ENCODE assay signal across 19 cellular contexts in genomic region chr16:85620403-85620802, GRCh38.
"Had no signal": no experiment of that assay in that cellular context is flagged by ENCODE, and none has a peak within 500 bp of the region (broad histone marks: within the 10 kb centered on the region; RNA-seq: fewer than 3 reads in every experiment).

No MANE protein-coding gene starts in this region.

- H3K27me3 Mint-ChIP-seq: activated naive CD8-positive, alpha-beta T cell; memory B cell; T-helper 17 cell had no signal

- H3K4me3 ChIP-seq: adrenal gland, heart right ventricle, sigmoid colon had no signal

- H3K9me3 Mint-ChIP-seq: activated T-cell treated with anti-CD3 and anti-CD28 coated beads, Interleukin-2, amount 50 U/mL, for 4 hours; activated T-helper 2 cell treated with anti-CD3 and anti-CD28 coated beads, Interferon-gamma antibody, Interleukin-2, Interleukin-4, amounts not matched to agents 10 μg/mL and 5 μg/mL and 100 μg/mL, durations not matched to agents 14 hours and 24 hours and 36 hours; endodermal cell; memory B cell; neural crest cell had no signal

- H3K27me3 ChIP-seq: adrenal gland, heart right ventricle, sigmoid colon had no signal

- ATAC-seq: activated T-cell treated with anti-CD3 and anti-CD28 coated beads, Interleukin-2, amount 50 U/mL, for 4 hours; heart right ventricle; left colon; T-helper 17 cell had no signal

- H3K36me3 ChIP-seq: adrenal gland, sigmoid colon had no signal

- DNase-seq: activated CD4-positive, alpha-beta T cell treated with anti-CD3 and anti-CD28 coated beads, Interleukin-2, amount 50 U/mL, for 4 hours; activated CD8-positive, alpha-beta memory T cell treated with anti-CD3 and anti-CD28 coated beads for 24 hours; activated CD8-positive, alpha-beta memory T cell treated with anti-CD3 and anti-CD28 coated beads, Interleukin-2, amount 50 U/mL, for 48 hours; activated naive CD4-positive, alpha-beta T cell; activated T-cell treated with anti-CD3 and anti-CD28 coated beads, Interleukin-2, amount 50 U/mL, for 4 hours; adrenal gland; cortex of kidney; endodermal cell; heart right ventricle; left colon; sigmoid colon; stimulated activated CD4-positive, alpha-beta T cell treated with anti-CD3 and anti-CD28 coated beads, Interleukin-4, amount 100 ng/mL, for 24 hours; stimulated activated naive CD4-positive, alpha-beta T cell treated with Interleukin-2 at 50 U/mL for 16 hours; SW 1271; T-helper 17 cell had no signal

- H3K36me3 Mint-ChIP-seq: activated naive CD8-positive, alpha-beta T cell had no signal

- H3K4me3 Mint-ChIP-seq: activated naive CD8-positive, alpha-beta T cell; activated T-cell treated with anti-CD3 and anti-CD28 coated beads, Interleukin-2, amount 50 U/mL, for 4 hours; endodermal cell; memory B cell; neural crest cell; T-helper 17 cell had no signal

- H3K27ac Mint-ChIP-seq: activated T-helper 2 cell treated with anti-CD3 and anti-CD28 coated beads, Interferon-gamma antibody, Interleukin-2, Interleukin-4, amounts not matched to agents 10 μg/mL and 5 μg/mL and 100 μg/mL, durations not matched to agents 14 hours and 24 hours and 36 hours; endodermal cell; memory B cell; T-helper 17 cell had no signal

- H3K27ac ChIP-seq: adrenal gland, heart right ventricle, sigmoid colon had no signal

- H3K9me3 ChIP-seq: adrenal gland, heart right ventricle, sigmoid colon had no signal
